24 cellular contexts compared by ENCODE assay signal in the genomic region with DNA sequence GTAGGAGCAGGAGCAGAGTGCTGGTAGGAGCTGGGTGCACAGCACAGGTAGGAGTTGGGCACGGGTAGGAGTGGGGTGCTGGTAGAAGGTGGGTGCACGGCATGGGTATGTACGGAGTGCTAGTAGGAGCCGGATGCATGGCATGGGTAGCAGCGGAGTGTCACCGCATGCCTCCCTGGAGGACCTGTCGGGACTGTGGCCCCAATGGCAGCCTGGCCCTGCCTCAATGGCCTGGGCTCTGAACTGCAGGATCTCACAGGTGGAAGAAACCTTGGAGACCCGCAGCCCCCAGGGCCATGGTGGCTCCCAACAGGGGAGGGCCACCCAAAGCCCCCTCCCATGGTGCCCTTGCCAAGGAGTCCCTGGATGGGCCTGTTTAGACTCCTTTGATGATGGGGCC.
"Had no signal": no experiment of that assay in that cellular context is flagged by ENCODE, and none has a peak within 500 bp of the region (broad histone marks: within the 10 kb centered on the region; RNA-seq: fewer than 3 reads in every experiment).

No MANE protein-coding gene starts in this region.

- H3K4me3 ChIP-seq: left ventricle myocardium inferior, lung, ovary, psoas muscle, sigmoid colon, testis, tibial artery, upper lobe of left lung, vagina had no signal

- ATAC-seq: effector memory CD8-positive, alpha-beta T cell; left colon; natural killer cell treated with Interleukin-12 subunit alpha and Interleukin-12 subunit beta and Interleukin-15 and Interleukin-18, amount 100 ng/mL, for 72 hours; psoas muscle; right cardiac atrium; stimulated activated naive CD8-positive, alpha-beta T cell treated with anti-CD3 and anti-CD28 coated beads, Interleukin-15, Interleukin-2, amounts not matched to agents 100 U/mL and 50 U/mL, for 24 hours had no signal

- H3K4me1 ChIP-seq: left ventricle myocardium inferior, psoas muscle, sigmoid colon, tibial artery, upper lobe of left lung, vagina had no signal

- DNase-seq: cerebellar nuclear complex; cortex of kidney; effector memory CD8-positive, alpha-beta T cell; kidney glomerular epithelial cell; left colon; left ventricle myocardium inferior; naive B cell; ovary; posterior cingulate gyrus; psoas muscle; sigmoid colon; stimulated activated CD4-positive, alpha-beta T cell treated with anti-CD3 and anti-CD28 coated beads, Interleukin-2, amount 100 ng/mL, for 24 hours; stimulated activated CD4-positive, alpha-beta T cell treated with anti-CD3 and anti-CD28 coated beads, Interleukin-4, amount 100 ng/mL, for 24 hours; stimulated activated naive CD8-positive, alpha-beta T cell treated with anti-CD3 and anti-CD28 coated beads, Interleukin-15, Interleukin-2, amounts not matched to agents 100 U/mL and 50 U/mL, for 24 hours; substantia nigra; testis; tibial artery had no signal

- H3K9me3 ChIP-seq: left ventricle myocardium inferior, ovary, psoas muscle, testis, tibial artery, upper lobe of left lung, vagina had no signal

- H3K36me3 ChIP-seq: left ventricle myocardium inferior, ovary, sigmoid colon, tibial artery, upper lobe of left lung, vagina had no signal

- H3K27ac ChIP-seq: left ventricle myocardium inferior, ovary, psoas muscle, sigmoid colon, testis, tibial artery, upper lobe of left lung, vagina had no signal

- FAIRE-seq: endometrium, frontal cortex had no signal

- H3K27me3 ChIP-seq: ovary, sigmoid colon, testis, tibial artery, upper lobe of left lung, vagina had no signal
